ENCODE assay signal across 31 cellular contexts in the genomic region with DNA sequence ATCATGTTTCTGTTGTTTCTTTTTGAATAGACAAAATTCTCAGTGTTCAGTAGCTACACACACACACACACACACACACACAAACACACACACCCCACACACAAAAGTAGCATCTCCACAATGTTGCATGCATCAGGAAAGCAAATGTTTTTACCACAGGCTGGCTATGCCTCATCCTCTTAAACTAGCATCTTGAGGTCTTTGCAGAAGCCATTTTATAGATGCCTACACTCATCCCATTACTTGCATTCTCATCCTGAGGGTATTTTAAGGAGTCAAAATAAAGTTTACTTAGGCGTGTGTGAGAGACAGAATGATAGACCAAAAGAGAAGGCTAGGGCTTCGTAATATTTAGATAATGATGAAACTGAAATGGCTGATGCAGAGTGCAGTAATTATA. TPM values are rescaled to one million over a fixed set of nuclear protein-coding genes. Genes with fewer than 3 reads are reported as not detected.
"Had no signal": no experiment of that assay in that cellular context is flagged by ENCODE, and none has a peak within 500 bp of the region (broad histone marks: within the 10 kb centered on the region; RNA-seq: fewer than 3 reads in every experiment).

No MANE protein-coding gene starts in this region.

- H3K4me3 ChIP-seq: coronary artery, esophagus squamous epithelium, gastroesophageal sphincter, heart right ventricle, hepatocyte had no signal

- H3K9me3 Mint-ChIP-seq: activated CD8-positive, alpha-beta T cell treated with anti-CD3 and anti-CD28 coated beads for 36 hours; activated T-cell treated with anti-CD3 and anti-CD28 coated beads, Interleukin-2, amount 50 U/mL, for 4 hours; activated T-helper 17 cell treated with anti-CD3 and anti-CD28 coated beads, Interleukin-2, amount 50 U/mL, for 72 hours; effector memory CD8-positive, alpha-beta T cell; T-helper 2 cell treated with Interferon-gamma antibody and Interleukin-4, amounts not matched to agents 5 μg/mL and 100 μg/mL, for 36 hours; WTC11 had no signal

- ATAC-seq: activated CD8-positive, alpha-beta T cell treated with anti-CD3 and anti-CD28 coated beads for 36 hours; activated T-cell treated with anti-CD3 and anti-CD28 coated beads, Interleukin-2, amount 50 U/mL, for 4 hours; activated T-helper 17 cell treated with anti-CD3 and anti-CD28 coated beads, Interleukin-2, amount 50 U/mL, for 72 hours; effector memory CD8-positive, alpha-beta T cell; gastroesophageal sphincter; heart right ventricle; T-helper 17 cell had no signal

- H3K9me3 ChIP-seq: esophagus squamous epithelium, gastroesophageal sphincter, heart right ventricle had no signal

- H3K27ac ChIP-seq: coronary artery, esophagus squamous epithelium, gastroesophageal sphincter, heart right ventricle, hepatocyte, VCaP had no signal

- H3K27ac Mint-ChIP-seq: activated CD8-positive, alpha-beta T cell treated with anti-CD3 and anti-CD28 coated beads for 36 hours; activated naive CD8-positive, alpha-beta T cell; activated T-helper 17 cell treated with anti-CD3 and anti-CD28 coated beads, Interleukin-2, amount 50 U/mL, for 72 hours; T-helper 17 cell; T-helper 2 cell treated with Interferon-gamma antibody and Interleukin-4, amounts not matched to agents 5 μg/mL and 100 μg/mL, for 36 hours; WTC11 had no signal

- H3K27me3 ChIP-seq: brain microvascular endothelial cell, esophagus squamous epithelium, gastroesophageal sphincter, heart right ventricle, hepatocyte had no signal

- H2AFZ ChIP-seq: hepatocyte had no signal

- H3K79me2 ChIP-seq: hepatocyte had no signal

- H3K36me3 ChIP-seq: brain microvascular endothelial cell, esophagus squamous epithelium, gastroesophageal sphincter, heart right ventricle had no signal

- H3K4me3 Mint-ChIP-seq: activated CD8-positive, alpha-beta T cell treated with anti-CD3 and anti-CD28 coated beads for 36 hours; activated naive CD8-positive, alpha-beta T cell; activated T-cell treated with anti-CD3 and anti-CD28 coated beads, Interleukin-2, amount 50 U/mL, for 4 hours; activated T-helper 17 cell treated with anti-CD3 and anti-CD28 coated beads, Interleukin-2, amount 50 U/mL, for 72 hours; central memory CD8-positive, alpha-beta T cell; effector memory CD8-positive, alpha-beta T cell; T-helper 17 cell; T-helper 2 cell treated with Interferon-gamma antibody and Interleukin-4, amounts not matched to agents 5 μg/mL and 100 μg/mL, for 36 hours had no signal

- H3K36me3 Mint-ChIP-seq: activated naive CD8-positive, alpha-beta T cell; WTC11 had no signal

- H3K4me1 Mint-ChIP-seq: activated T-helper 17 cell treated with anti-CD3 and anti-CD28 coated beads, Interleukin-2, amount 50 U/mL, for 72 hours; T-helper 17 cell had no signal

- DNase-seq: activated CD4-positive, alpha-beta T cell treated with anti-CD3 and anti-CD28 coated beads for 1 hour; activated CD4-positive, alpha-beta T cell treated with anti-CD3 and anti-CD28 coated beads for 4 hours; activated CD4-positive, alpha-beta T cell treated with anti-CD3 and anti-CD28 coated beads, Interleukin-2, amount 50 U/mL, for 1 hour; activated CD4-positive, alpha-beta T cell treated with anti-CD3 and anti-CD28 coated beads, Interleukin-2, amount 50 U/mL, for 48 hours; activated CD8-positive, alpha-beta memory T cell treated with anti-CD3 and anti-CD28 coated beads for 24 hours; activated CD8-positive, alpha-beta T cell treated with anti-CD3 and anti-CD28 coated beads for 36 hours; activated effector memory CD4-positive, alpha-beta T cell treated with Interleukin-2 at 50 U/mL for 16 hours; activated gamma-delta T cell treated with Interleukin-2 at 50 U/mL for 16 hours; activated naive CD4-positive, alpha-beta T cell treated with anti-CD3 and anti-CD28 coated beads, Interleukin-2, amount 50 U/mL, for 16 hours; activated naive CD4-positive, alpha-beta T cell treated with Interleukin-2 at 50 U/mL for 16 hours; activated T-cell treated with anti-CD3 and anti-CD28 coated beads, Interleukin-2, amount 50 U/mL, for 4 hours; amniotic stem cell; anterior cingulate cortex; brain microvascular endothelial cell; effector CD4-positive, alpha-beta T cell; effector memory CD8-positive, alpha-beta T cell; esophagus squamous epithelium; foreskin melanocyte; heart right ventricle; T-helper 17 cell; T1000 had no signal

- FAIRE-seq: astrocyte had no signal

RNA-seq across cellular contexts. Expression of a gene that starts 7.9 kb away (rescaled TPM):
- total RNA-seq: activated CD8-positive, alpha-beta T cell treated with anti-CD3 and anti-CD28 coated beads for 36 hours; activated T-helper 17 cell treated with anti-CD3 and anti-CD28 coated beads, Interleukin-2, amount 50 U/mL, for 72 hours had no signal
